ENCODE assay signal across 1 cellular context in genomic region chr1:45205910-45206721, GRCh38.
TF ChIP-seq lines count a peak whose summit lies in the region.

TSS of gene ZSWIM5 (minus strand) at chr1:45206605. CDS start at chr1:45206350, 255 bp downstream.

TF ChIP-seq in SK-N-SH, 30 proteins besides CTCF, POLR2A, EP300 and RAD21 (continued from another document):
- TF ChIP-seq REST (IDR thresholded peaks at IDR 0.05; ENCODE audit: low read depth, low read length) (no peak), IRF3 (IDR thresholded peaks at IDR 0.05; ENCODE audit: low read depth, low read length) (no peak), EZH2phosphoT487 (IDR thresholded peaks at IDR 0.05; ENCODE audit: borderline replicate concordance, low read depth) (no peak), TCF12 (IDR thresholded peaks at IDR 0.05) (no peak), TEAD4 (IDR thresholded peaks at IDR 0.05; ENCODE audit: borderline replicate concordance, insufficient read depth) (no peak), GATA2 (CRISPR knock-in tag; IDR thresholded peaks at IDR 0.05) (no peak), FOXM1 (IDR thresholded peaks at IDR 0.05; ENCODE audit: low read depth) (no peak), USF2 (IDR thresholded peaks at IDR 0.05; ENCODE audit: borderline replicate concordance, low read depth, low read length) (no peak), MEF2A (IDR thresholded peaks at IDR 0.05; ENCODE audit: borderline replicate concordance, low read depth) (no peak), ELF1 (IDR thresholded peaks at IDR 0.05) (no peak), NRF1 (IDR thresholded peaks at IDR 0.05; ENCODE audit: low read depth, low read length) (peak; percentile 62), YY1 (IDR thresholded peaks at IDR 0.05; ENCODE audit: low read depth) (peak; percentile 68), NFIC (IDR thresholded peaks at IDR 0.05; ENCODE audit: borderline replicate concordance) (no peak)
